14 cellular contexts compared by ENCODE assay signal in the genomic region with DNA sequence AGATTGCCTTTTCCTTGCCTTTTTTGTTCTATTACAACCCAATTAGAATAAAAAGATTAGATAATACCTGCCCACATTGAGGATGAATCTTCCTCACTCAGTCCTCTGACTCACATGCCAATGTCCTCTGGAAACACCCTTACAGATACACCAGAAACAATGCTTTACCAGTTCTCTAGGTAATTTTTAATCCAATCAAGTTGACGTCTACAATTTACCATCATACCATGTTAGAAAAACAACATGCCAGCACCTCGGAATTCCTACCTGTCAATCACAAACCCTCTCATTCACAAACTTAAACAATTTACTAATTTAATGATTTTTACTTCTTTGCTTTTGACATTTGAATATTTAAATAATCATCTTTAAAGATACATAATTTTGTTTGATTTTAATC.
DNase-seq lines count a peak whose midpoint lies in the region; ATAC-seq and TF ChIP-seq lines count a peak whose summit lies in the region.
"Had no signal": no experiment of that assay in that cellular context is flagged by ENCODE, and none has a peak within 500 bp of the region (broad histone marks: within the 10 kb centered on the region; RNA-seq: fewer than 3 reads in every experiment).

No MANE protein-coding gene starts in this region.

- H3K56ac ChIP-seq in H9 (ENCODE audit: insufficient read length, low read depth, low read length) = no peak overlapping the region

- TF ChIP-seq CTCF in epithelial cell of proximal tubule (conservative IDR thresholded peaks at IDR 0.05; ENCODE audit: low read depth, low read length) = no peak
- no peak for TF ChIP-seq CTCF in H9 (conservative IDR thresholded peaks at IDR 0.05)

- no peak overlapping the region for H2AK5ac ChIP-seq in H9 (ENCODE audit: insufficient read length, low read length)

- peak; percentile 33 for ATAC-seq in left lobe of liver
- ATAC-seq in GM19324 (IDR thresholded peaks at IDR 0.05; ENCODE audit: low FRiP score, unreplicated experiment) = no peak
- no peak for ATAC-seq in stimulated activated memory B cell treated with anti-CD40 and anti-IgM and Interleukin-4, amounts not matched to agents 10 μg/mL and 1 μg/mL and 100 μg/mL, for 72 hours
- ATAC-seq: GM12878 had no signal

- H2AFZ ChIP-seq in H9 (ENCODE audit: low read length) = no peak overlapping the region
- H2AFZ ChIP-seq: GM23248 had no signal

- no peak overlapping the region for H3K23ac ChIP-seq in H9 (ENCODE audit: insufficient read length, low read depth, low read length)

- in situ Hi-C loops in ACHN (cut with HindIII; ENCODE audit: low pct_ligation_motif_present, low pct_unique_long_range_greater_than_20kb, low sequenced_read_pairs) = no loop called here

- no peak overlapping the region for H3K27ac Mint-ChIP-seq in H9
- H3K27ac Mint-ChIP-seq in stimulated activated memory B cell treated with anti-CD40 and anti-IgM and Interleukin-4, amounts not matched to agents 10 μg/mL and 1 μg/mL and 100 μg/mL, for 72 hours = no peak overlapping the region
- H3K27ac Mint-ChIP-seq: CD8-positive, alpha-beta memory T cell had no signal

- no peak overlapping the region for H3K14ac ChIP-seq in H9 (ENCODE audit: insufficient read depth, low read length)

- no peak overlapping the region for H2BK20ac ChIP-seq in H9 (ENCODE audit: low read depth, low read length, poor library complexity, severe bottlenecking)

- no peak overlapping the region for H2BK120ac ChIP-seq in H9 (ENCODE audit: low read depth, low read length, poor library complexity, severe bottlenecking)

- H3K4me3 Mint-ChIP-seq in H9 = no peak overlapping the region
- no peak overlapping the region for H3K4me3 Mint-ChIP-seq in stimulated activated memory B cell treated with anti-CD40 and anti-IgM and Interleukin-4, amounts not matched to agents 10 μg/mL and 1 μg/mL and 100 μg/mL, for 72 hours

- no peak overlapping the region for H3K9ac ChIP-seq in H9 (ENCODE audit: extremely low read depth, insufficient read length, low read length)
- H3K9ac ChIP-seq: BLaER1, GM23248 had no signal

- no peaks in the 10 kb centered on the region for H3K79me2 ChIP-seq in H9 (ENCODE audit: insufficient read depth, low read length)

- no peak overlapping the region for H3K27ac ChIP-seq in H9 (ENCODE audit: insufficient read length, low read depth, low read length)
- H3K27ac ChIP-seq: BLaER1, GM23248 had no signal

- H3K4ac ChIP-seq in H9 (ENCODE audit: low read depth, low read length) = no peak overlapping the region

- no peaks in the 10 kb centered on the region for H3K79me1 ChIP-seq in H9 (ENCODE audit: insufficient read depth, low read depth, low read length, poor library complexity, severe bottlenecking)

- no peak overlapping the region for H3K4me3 ChIP-seq in epithelial cell of proximal tubule (ENCODE audit: low read depth, low read length)
- H3K4me3 ChIP-seq: BLaER1, GM12878, GM23248 had no signal

- no peak overlapping the region for H2BK15ac ChIP-seq in H9 (ENCODE audit: low read depth, low read length)

- no peaks in the 10 kb centered on the region for H3K4me1 Mint-ChIP-seq in H9
- H3K4me1 Mint-ChIP-seq in stimulated activated memory B cell treated with anti-CD40 and anti-IgM and Interleukin-4, amounts not matched to agents 10 μg/mL and 1 μg/mL and 100 μg/mL, for 72 hours = no peaks in the 10 kb centered on the region
- H3K4me1 Mint-ChIP-seq: CD8-positive, alpha-beta memory T cell had no signal

- no peak overlapping the region for H4K5ac ChIP-seq in H9 (ENCODE audit: insufficient read length, low read depth, low read length)

- no peak overlapping the region for H4K8ac ChIP-seq in H9 (replicated peaks; ENCODE audit: insufficient read length, low read depth, low read length)

- no peaks in the 10 kb centered on the region for H3K36me3 Mint-ChIP-seq in H9 (ENCODE audit: insufficient read depth in 1 of 3, low read depth in 3 of 3)
- H3K36me3 Mint-ChIP-seq in stimulated activated memory B cell treated with anti-CD40 and anti-IgM and Interleukin-4, amounts not matched to agents 10 μg/mL and 1 μg/mL and 100 μg/mL, for 72 hours = no peaks in the 10 kb centered on the region
- H3K36me3 Mint-ChIP-seq: CD8-positive, alpha-beta memory T cell had no signal

- H3T11ph ChIP-seq in H9 (ENCODE audit: low read length) = no peak overlapping the region

- no peak overlapping the region for H3K18ac ChIP-seq in H9 (ENCODE audit: insufficient read length, low read depth, low read length)

- no peak overlapping the region for H2BK12ac ChIP-seq in H9 (ENCODE audit: insufficient read length, low read depth, low read length)

- no peak overlapping the region for H4K91ac ChIP-seq in H9 (ENCODE audit: insufficient read length, low read depth, low read length)

- H3K27me3 Mint-ChIP-seq in H9 (ENCODE audit: low read depth) = no peaks in the 10 kb centered on the region
- no peaks in the 10 kb centered on the region for H3K27me3 Mint-ChIP-seq in stimulated activated memory B cell treated with anti-CD40 and anti-IgM and Interleukin-4, amounts not matched to agents 10 μg/mL and 1 μg/mL and 100 μg/mL, for 72 hours
- H3K27me3 Mint-ChIP-seq: CD8-positive, alpha-beta memory T cell had no signal

- no peaks in the 10 kb centered on the region for H4K20me1 ChIP-seq in H9 (ENCODE audit: control insufficient read depth, insufficient read depth, insufficient read length)
- H4K20me1 ChIP-seq: BLaER1 had no signal

- no peaks in the 10 kb centered on the region for H3K9me3 ChIP-seq in H9 (ENCODE audit: control insufficient read depth, low read depth, low read length)
- H3K9me3 ChIP-seq: BLaER1, Caco-2 had no signal

- no peaks in the 10 kb centered on the region for H3K4me1 ChIP-seq in H9 (ENCODE audit: insufficient read depth, low read length)
- H3K4me1 ChIP-seq: BLaER1, Caco-2 had no signal

- H2BK5ac ChIP-seq in H9 (ENCODE audit: insufficient read length, low read length) = no peak overlapping the region

- no peak overlapping the region for H3K4me2 ChIP-seq in H9 (ENCODE audit: insufficient read depth, insufficient read length, low read length)
- H3K4me2 ChIP-seq: BLaER1 had no signal

- H3K9me3 Mint-ChIP-seq in H9 = no peaks in the 10 kb centered on the region
- no peaks in the 10 kb centered on the region for H3K9me3 Mint-ChIP-seq in stimulated activated memory B cell treated with anti-CD40 and anti-IgM and Interleukin-4, amounts not matched to agents 10 μg/mL and 1 μg/mL and 100 μg/mL, for 72 hours

- no peaks in the 10 kb centered on the region for H3K23me2 ChIP-seq in H9 (ENCODE audit: insufficient read length, low read depth, low read length, poor library complexity, severe bottlenecking)

- DNase-seq in NCI-H69 (lab: John Stamatoyannopoulos, UW) = peak; percentile 27
- DNase-seq in epithelial cell of proximal tubule (ENCODE audit: low read depth) = peak; percentile 43
- DNase-seq in left lobe of liver (ENCODE audit: low spot score) = no peak
- DNase-seq in H9 = no peak
- DNase-seq in ACHN = no peak
- DNase-seq: AML-193; Caco-2; CD8-positive, alpha-beta memory T cell; DMS53; GM23248 had no signal

- H3K27me3 ChIP-seq in H9 (ENCODE audit: insufficient read depth, low read length) = no peaks in the 10 kb centered on the region
- H3K27me3 ChIP-seq: BLaER1 had no signal

- 100% methylated on average over 1 of the region's 2 CpGs for WGBS in H9 (ENCODE audit: extremely low coverage, insufficient read length, low lambda C conversion rate)

Comparison
In these comparisons a context has a peak if more than half of its experiments do, and no peak if none do; other contexts are left out.
1. DNase-seq: peak in NCI-H69 (single experiment) and epithelial cell of proximal tubule (single experiment); none in left lobe of liver (single experiment), H9 (single experiment) and ACHN (single experiment).